ENCODE assay signal across 18 cellular contexts in the genomic region with DNA sequence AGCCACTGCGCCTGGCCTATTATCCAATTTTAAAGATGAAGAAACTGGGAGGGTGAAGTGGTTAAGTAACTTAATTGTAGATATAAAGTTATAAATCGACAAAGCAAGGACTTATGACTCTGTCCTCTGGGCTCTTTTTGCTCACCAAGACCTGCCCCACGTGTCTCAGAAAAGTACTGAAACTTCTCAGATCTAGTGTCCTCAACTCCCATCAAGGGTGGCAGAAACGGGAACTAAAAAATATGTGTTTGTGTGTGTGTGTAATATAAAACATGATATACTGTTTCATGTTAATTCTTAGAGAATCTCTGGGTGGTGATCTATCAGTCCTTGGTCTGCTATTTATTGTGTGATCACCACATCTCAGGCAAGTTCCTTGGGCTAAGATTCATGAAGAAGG.
A peak's percentile ranks its signal among the peaks of the same experiment; 100 is the strongest.
DNase-seq lines count a peak whose midpoint lies in the region; ATAC-seq, FAIRE-seq and TF ChIP-seq lines count a peak whose summit lies in the region.
"Had no signal": no experiment of that assay in that cellular context is flagged by ENCODE, and none has a peak within 500 bp of the region (broad histone marks: within the 10 kb centered on the region; RNA-seq: fewer than 3 reads in every experiment).

No MANE protein-coding gene starts in this region.

- FAIRE-seq in GM12891 (lab: Jason Lieb, UNC): peak; percentile 81
- FAIRE-seq: G401.6 had no signal

- peaks cover 16% of the 10 kb centered on the region for H3K4me1 ChIP-seq in osteoblast (ENCODE audit: insufficient read depth, low read length)
- H3K4me1 ChIP-seq in CD8-positive, alpha-beta T cell (ENCODE audit: insufficient read depth, low read length): no peaks in the 10 kb centered on the region
- H3K4me1 ChIP-seq: prostate gland, SJSA1 had no signal

- no peak overlapping the region for H2AFZ ChIP-seq in osteoblast (ENCODE audit: low read length)
- H2AFZ ChIP-seq: GM23248 had no signal

- H3K27ac ChIP-seq in osteoblast (ENCODE audit: low read depth, low read length): peak overlapping the region; percentile 13
- no peak overlapping the region for H3K27ac ChIP-seq in CD8-positive, alpha-beta T cell (ENCODE audit: low read depth, low read length)
- H3K27ac ChIP-seq: GM23248, prostate gland, SJSA1, WERI-Rb-1 had no signal

- TF ChIP-seq POLR2A in GM12891 (IDR thresholded peaks at IDR 0.05; ENCODE audit: low read depth, low read length) (no peak), erythroblast (IDR thresholded peaks at IDR 0.05; ENCODE audit: low read length) (no peak)

- H3K4me3 ChIP-seq in osteoblast (ENCODE audit: insufficient read depth, low read length): no peak overlapping the region
- no peak overlapping the region for H3K4me3 ChIP-seq in CD8-positive, alpha-beta T cell (ENCODE audit: low read depth, low read length)
- H3K4me3 ChIP-seq: adrenal gland, GM23248, prostate gland, SJSA1 had no signal

- no peak overlapping the region for H3K4me3 Mint-ChIP-seq in activated B cell treated with CpG ODN at 0.5 μM for 24 hours
- no peak overlapping the region for H3K4me3 Mint-ChIP-seq in CD8-positive, alpha-beta T cell
- H3K4me3 Mint-ChIP-seq: CD4-positive, CD25-positive, alpha-beta regulatory T cell had no signal

- no peaks in the 10 kb centered on the region for H4K20me1 ChIP-seq in osteoblast (ENCODE audit: insufficient read depth, low read length)

- peak overlapping the region; percentile 3 for H3K27ac Mint-ChIP-seq in activated B cell treated with CpG ODN at 0.5 μM for 24 hours
- H3K27ac Mint-ChIP-seq in CD8-positive, alpha-beta T cell: no peak overlapping the region
- H3K27ac Mint-ChIP-seq: CD4-positive, CD25-positive, alpha-beta regulatory T cell had no signal

- CTCF ChIA-PET in activated B cell treated with CpG ODN at 0.5 μM for 24 hours (lab: Charles Lee): no interaction called here
- CTCF ChIA-PET in CD8-positive, alpha-beta T cell (lab: Charles Lee): no interaction called here

- DNase-seq in GM12891 (ENCODE audit: insufficient read length, low spot score) (no peak), activated B cell treated with CpG ODN at 0.5 μM for 24 hours (no peak), osteoblast (ENCODE audit: insufficient read length, low spot score, missing footprints) (peak; percentile 58), erythroblast (lab: John Stamatoyannopoulos, UW) (no peak), A172 (ENCODE audit: low spot score) (no peak)
- DNase-seq in activated naive CD4-positive, alpha-beta T cell (lab: John Stamatoyannopoulos, UW): no peak
- no peak for DNase-seq in CD8-positive, alpha-beta T cell
- DNase-seq: CD4-positive, CD25-positive, alpha-beta regulatory T cell; cortex of kidney; NCI-H1417 treated with DMSO at 0.1 percent for 48 hours; NCI-H524; WERI-Rb-1 had no signal

- ATAC-seq in HG02610 (IDR thresholded peaks at IDR 0.05; ENCODE audit: unreplicated experiment): peak; percentile 58
- peak; percentile 18 for ATAC-seq in activated B cell treated with CpG ODN at 0.5 μM for 24 hours (ENCODE audit: low read depth)
- no peak for ATAC-seq in CD8-positive, alpha-beta T cell

- H3K27me3 ChIP-seq in osteoblast (ENCODE audit: insufficient read depth, low read length): no peaks in the 10 kb centered on the region
- no peaks in the 10 kb centered on the region for H3K27me3 ChIP-seq in CD8-positive, alpha-beta T cell (ENCODE audit: insufficient read depth, low read length)
- H3K27me3 ChIP-seq: adrenal gland, SJSA1 had no signal

- no peaks in the 10 kb centered on the region for H3K9me3 ChIP-seq in osteoblast (ENCODE audit: low read depth, low read length)
- no peaks in the 10 kb centered on the region for H3K9me3 ChIP-seq in CD8-positive, alpha-beta T cell (ENCODE audit: low read length)
- H3K9me3 ChIP-seq: adrenal gland, prostate gland, SJSA1 had no signal

- H3K9me3 Mint-ChIP-seq in activated B cell treated with CpG ODN at 0.5 μM for 24 hours: no peaks in the 10 kb centered on the region
- H3K9me3 Mint-ChIP-seq in CD8-positive, alpha-beta T cell: no peaks in the 10 kb centered on the region
- H3K9me3 Mint-ChIP-seq: CD4-positive, CD25-positive, alpha-beta regulatory T cell had no signal

- no peaks in the 10 kb centered on the region for H3K27me3 Mint-ChIP-seq in activated B cell treated with CpG ODN at 0.5 μM for 24 hours
- H3K27me3 Mint-ChIP-seq in CD8-positive, alpha-beta T cell (ENCODE audit: low read depth): peaks cover 2% of the 10 kb centered on the region
- H3K27me3 Mint-ChIP-seq: CD4-positive, CD25-positive, alpha-beta regulatory T cell had no signal

- peaks cover 2% of the 10 kb centered on the region for H3K79me2 ChIP-seq in osteoblast (ENCODE audit: insufficient read depth, low read length)

- TF ChIP-seq CTCF in activated B cell treated with CpG ODN at 0.5 μM for 24 hours (IDR thresholded peaks at IDR 0.05) (no peak), osteoblast (IDR thresholded peaks at IDR 0.05; ENCODE audit: extremely low read depth, low read depth, low read length) (no peak)
- TF ChIP-seq CTCF in CD8-positive, alpha-beta T cell (IDR thresholded peaks at IDR 0.05): no peak

- POLR2A ChIA-PET in activated B cell treated with CpG ODN at 0.5 μM for 24 hours (lab: Charles Lee): no interaction called here
- POLR2A ChIA-PET in CD8-positive, alpha-beta T cell (lab: Charles Lee): no interaction called here

- H3K36me3 Mint-ChIP-seq in activated B cell treated with CpG ODN at 0.5 μM for 24 hours (ENCODE audit: low read depth): no peaks in the 10 kb centered on the region
- no peaks in the 10 kb centered on the region for H3K36me3 Mint-ChIP-seq in CD8-positive, alpha-beta T cell
- H3K36me3 Mint-ChIP-seq: CD4-positive, CD25-positive, alpha-beta regulatory T cell had no signal

- intact Hi-C loops in activated B cell treated with CpG ODN at 0.5 μM for 24 hours (cut with micrococcal nuclease): loop anchor here (5.0 kb wide), 1 partner anchor 105 kb away; a partner anchor contains a TSS
- intact Hi-C loops in CD8-positive, alpha-beta T cell (cut with DNase I, micrococcal nuclease): no loop called here

- H3K4me2 ChIP-seq in osteoblast (ENCODE audit: insufficient read depth, low read length): no peak overlapping the region

- H3K36me3 ChIP-seq in osteoblast (ENCODE audit: insufficient read depth, low read length): no peaks in the 10 kb centered on the region
- no peaks in the 10 kb centered on the region for H3K36me3 ChIP-seq in CD8-positive, alpha-beta T cell (ENCODE audit: insufficient read depth, low read length)
- H3K36me3 ChIP-seq: adrenal gland, prostate gland, SJSA1, WERI-Rb-1 had no signal

- H3K4me1 Mint-ChIP-seq in activated B cell treated with CpG ODN at 0.5 μM for 24 hours: peaks cover 60% of the 10 kb centered on the region
- H3K4me1 Mint-ChIP-seq in CD8-positive, alpha-beta T cell (ENCODE audit: low read depth): no peaks in the 10 kb centered on the region

TF ChIP-seq in GM12891, 5 proteins besides CTCF, POLR2A, EP300 and RAD21:
- no peak for TF ChIP-seq PAX5 (IDR thresholded peaks at IDR 0.05; ENCODE audit: insufficient read depth, low read length, severe bottlenecking)
- TF ChIP-seq POLR2AphosphoS5 (IDR thresholded peaks at IDR 0.05; ENCODE audit: low read depth, low read length): no peak
- TF ChIP-seq SPI1 (IDR thresholded peaks at IDR 0.05; ENCODE audit: low read depth, low read length): no peak
- TF ChIP-seq POU2F2 (IDR thresholded peaks at IDR 0.05; ENCODE audit: low read depth, low read length): no peak
- no peak for TF ChIP-seq TAF1 (IDR thresholded peaks at IDR 0.05; ENCODE audit: low read depth, low read length)
